In genomic region chr6:84554069-84554468, GRCh38 we compare ENCODE assay signal across 22 cellular contexts.
DNase-seq lines count a peak whose midpoint lies in the region; ATAC-seq and TF ChIP-seq lines count a peak whose summit lies in the region.
"Had no signal": no experiment of that assay in that cellular context is flagged by ENCODE, and none has a peak within 500 bp of the region (broad histone marks: within the 10 kb centered on the region; RNA-seq: fewer than 3 reads in every experiment).

No MANE protein-coding gene starts in this region.

- no peaks in the 10 kb centered on the region for H3K36me3 ChIP-seq in ACC112 (ENCODE audit: insufficient read depth, low read length)
- H3K36me3 ChIP-seq: neutrophil, Peyer's patch, prostate gland had no signal

- H3K27me3 ChIP-seq in ACC112 (ENCODE audit: insufficient read depth, low read length), result no peaks in the 10 kb centered on the region
- H3K27me3 ChIP-seq: neutrophil, Peyer's patch had no signal

- no peak for ATAC-seq in HG03097 (IDR thresholded peaks at IDR 0.05; ENCODE audit: low FRiP score, unreplicated experiment)
- ATAC-seq: activated CD4-positive, CD25-positive, alpha-beta regulatory T cell treated with anti-CD3 and anti-CD28 coated beads, Interleukin-2, amount 50 U/mL, for 24 hours had no signal

- H3K4me3 ChIP-seq in ACC112 (ENCODE audit: low read depth, low read length), result no peak overlapping the region
- H3K4me3 ChIP-seq in choroid plexus epithelial cell (ENCODE audit: low read depth, low read length), result no peak overlapping the region
- H3K4me3 ChIP-seq: Peyer's patch, prostate gland, skin epidermis had no signal

- H3K4me1 ChIP-seq in ACC112 (ENCODE audit: control insufficient read depth, insufficient read depth, low read length, unreplicated experiment), result peaks cover 27% of the 10 kb centered on the region
- H3K4me1 ChIP-seq: Peyer's patch, prostate gland had no signal

- H3K79me2 ChIP-seq in ACC112 (ENCODE audit: control insufficient read depth, insufficient read depth, low read length, unreplicated experiment), result no peaks in the 10 kb centered on the region

- no peak overlapping the region for H2AFZ ChIP-seq in ACC112 (ENCODE audit: low read length, unreplicated experiment)

- no peak for TF ChIP-seq CTCF in choroid plexus epithelial cell (conservative IDR thresholded peaks at IDR 0.05; ENCODE audit: low read depth, low read length)
- TF ChIP-seq CTCF in RWPE1 (conservative IDR thresholded peaks at IDR 0.05; ENCODE audit: low read depth), result no peak

- H3K27ac ChIP-seq in ACC112 (ENCODE audit: low read depth, low read length) (peak overlapping the region; percentile 49), RWPE1 (no peak overlapping the region)
- H3K27ac ChIP-seq: epithelial cell of prostate, neutrophil, Peyer's patch, prostate gland, skin epidermis had no signal

- POLR2A ChIA-PET in RWPE1 (lab: Yijun Ruan, JAX; ENCODE audit: low non-redundant PET), result no interaction called here

- CTCF ChIA-PET in RWPE1 (lab: Yijun Ruan, JAX), result no interaction called here

- peak; percentile 60 for DNase-seq in GM03348 (ENCODE audit: low spot score)
- peak; percentile 69 for DNase-seq in choroid plexus epithelial cell (ENCODE audit: low read depth)
- peak; percentile 52 for DNase-seq in iris pigment epithelial cell (ENCODE audit: low read depth)
- no peak for DNase-seq in AML-193 (lab: John Stamatoyannopoulos, UW)
- no peak for DNase-seq in RWPE1 (ENCODE audit: low spot score)
- DNase-seq in activated gamma-delta T cell (lab: John Stamatoyannopoulos, UW), result no peak
- DNase-seq: activated CD4-positive, alpha-beta memory T cell treated with anti-CD3 and anti-CD28 coated beads for 36 hours; activated CD8-positive, alpha-beta memory T cell treated with anti-CD3 and anti-CD28 coated beads, Interleukin-2, amount 50 U/mL, for 48 hours; activated naive CD8-positive, alpha-beta T cell treated with anti-CD3 and anti-CD28 coated beads for 36 hours; glutamatergic neuron; Kasumi-1; kidney; NCI-H1694 treated with DMSO at 0.1 percent for 48 hours; NCI-H526; Peyer's patch had no signal

Comparison
In these comparisons a context has a peak if more than half of its experiments do, and no peak if none do; other contexts are left out.
1. DNase-seq: peak in GM03348 (single experiment), choroid plexus epithelial cell (single experiment) and iris pigment epithelial cell (single experiment); none in AML-193 (0 of 2), RWPE1 (single experiment) and activated gamma-delta T cell (single experiment).